In the genomic region with DNA sequence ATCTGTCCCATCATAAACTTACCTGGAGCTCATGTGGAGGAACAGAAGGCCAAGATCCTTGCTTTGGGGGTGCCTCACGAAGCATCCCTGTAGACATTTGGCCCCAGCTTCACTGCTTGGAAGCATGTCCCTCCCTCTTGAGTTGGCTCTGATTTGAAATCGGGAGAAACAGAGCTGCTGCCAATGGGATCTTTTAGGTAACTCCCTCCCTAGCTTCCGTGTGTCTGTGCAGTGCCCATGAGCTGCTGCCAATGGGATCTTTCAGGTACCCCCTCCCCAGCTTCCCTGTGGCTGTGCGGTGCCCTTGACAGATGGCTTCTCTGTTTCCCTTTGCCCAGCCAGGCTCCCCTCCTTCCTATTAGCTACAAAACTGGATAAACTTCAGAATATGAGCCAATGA, we compare ENCODE assay signal across 24 cellular contexts.
"Had no signal": no experiment of that assay in that cellular context is flagged by ENCODE, and none has a peak within 500 bp of the region (broad histone marks: within the 10 kb centered on the region; RNA-seq: fewer than 3 reads in every experiment).

No MANE protein-coding gene starts in this region.

- H3K9me3 ChIP-seq: left ventricle myocardium inferior, neutrophil, ovary, prostate gland, tibial artery had no signal

- H3K36me3 Mint-ChIP-seq: brain, WTC11 had no signal

- H3K4me3 ChIP-seq: left ventricle myocardium inferior, ovary, prostate gland, tibial artery had no signal

- H3K9me3 Mint-ChIP-seq: activated naive CD4-positive, alpha-beta T cell treated with anti-CD3 and anti-CD28 coated beads for 36 hours; activated T-cell treated with anti-CD3 and anti-CD28 coated beads, Interleukin-2, amount 50 U/mL, for 4 hours; brain; nephron; stimulated activated naive CD8-positive, alpha-beta T cell treated with anti-CD3 and anti-CD28 coated beads, Interleukin-15, amount 100 ng/mL, for 72 hours; WTC11 had no signal

- H3K27me3 ChIP-seq: ovary, tibial artery had no signal

- H3K27ac Mint-ChIP-seq: activated naive CD4-positive, alpha-beta T cell treated with anti-CD3 and anti-CD28 coated beads for 36 hours; nephron; stimulated activated naive CD8-positive, alpha-beta T cell treated with anti-CD3 and anti-CD28 coated beads, Interleukin-15, amount 100 ng/mL, for 72 hours; WTC11 had no signal

- H3K4me3 Mint-ChIP-seq: activated naive CD4-positive, alpha-beta T cell treated with anti-CD3 and anti-CD28 coated beads for 36 hours; activated T-cell treated with anti-CD3 and anti-CD28 coated beads, Interleukin-2, amount 50 U/mL, for 4 hours; brain; nephron; stimulated activated naive CD8-positive, alpha-beta T cell treated with anti-CD3 and anti-CD28 coated beads, Interleukin-15, amount 100 ng/mL, for 72 hours; WTC11 had no signal

- H3K27ac ChIP-seq: left ventricle myocardium inferior, neutrophil, ovary, prostate gland, tibial artery had no signal

- H3K4me1 ChIP-seq: prostate gland had no signal

- ATAC-seq: activated T-cell treated with anti-CD3 and anti-CD28 coated beads, Interleukin-2, amount 50 U/mL, for 4 hours; esophagus mucosa; right cardiac atrium; stimulated activated naive CD8-positive, alpha-beta T cell treated with anti-CD3 and anti-CD28 coated beads, Interleukin-15, amount 100 ng/mL, for 72 hours; WTC11 had no signal

- H3K27me3 Mint-ChIP-seq: stimulated activated naive CD8-positive, alpha-beta T cell treated with anti-CD3 and anti-CD28 coated beads, Interleukin-15, amount 100 ng/mL, for 72 hours had no signal

- H3K36me3 ChIP-seq: ovary, prostate gland had no signal

- DNase-seq: activated CD4-positive, alpha-beta T cell treated with anti-CD3 and anti-CD28 coated beads, Interleukin-2, amount 50 U/mL, for 48 hours; activated CD8-positive, alpha-beta memory T cell treated with anti-CD3 and anti-CD28 coated beads, Interleukin-2, amount 50 U/mL, for 48 hours; activated naive CD4-positive, alpha-beta T cell treated with anti-CD3 and anti-CD28 coated beads for 36 hours; activated T-cell treated with anti-CD3 and anti-CD28 coated beads, Interleukin-2, amount 50 U/mL, for 4 hours; aorta; effector memory CD4-positive, alpha-beta T cell; hippocampal formation; kidney glomerular epithelial cell; left ventricle myocardium inferior; midbrain; ovary; right cardiac atrium; stimulated activated CD4-positive, alpha-beta T cell treated with anti-CD3 and anti-CD28 coated beads, Interleukin-12 subunit alpha, Interleukin-12 subunit beta, amount 100 ng/mL, for 4 hours; stimulated activated CD4-positive, alpha-beta T cell treated with anti-CD3 and anti-CD28 coated beads, Interleukin-4, amount 100 ng/mL, for 4 hours; stimulated activated naive CD8-positive, alpha-beta T cell treated with anti-CD3 and anti-CD28 coated beads, Interleukin-15, amount 100 ng/mL, for 72 hours; T-helper 1 cell; T-helper 9 cell; tibial artery had no signal
